Comparison of ENCODE assay signal across 8 cellular contexts in the genomic region with DNA sequence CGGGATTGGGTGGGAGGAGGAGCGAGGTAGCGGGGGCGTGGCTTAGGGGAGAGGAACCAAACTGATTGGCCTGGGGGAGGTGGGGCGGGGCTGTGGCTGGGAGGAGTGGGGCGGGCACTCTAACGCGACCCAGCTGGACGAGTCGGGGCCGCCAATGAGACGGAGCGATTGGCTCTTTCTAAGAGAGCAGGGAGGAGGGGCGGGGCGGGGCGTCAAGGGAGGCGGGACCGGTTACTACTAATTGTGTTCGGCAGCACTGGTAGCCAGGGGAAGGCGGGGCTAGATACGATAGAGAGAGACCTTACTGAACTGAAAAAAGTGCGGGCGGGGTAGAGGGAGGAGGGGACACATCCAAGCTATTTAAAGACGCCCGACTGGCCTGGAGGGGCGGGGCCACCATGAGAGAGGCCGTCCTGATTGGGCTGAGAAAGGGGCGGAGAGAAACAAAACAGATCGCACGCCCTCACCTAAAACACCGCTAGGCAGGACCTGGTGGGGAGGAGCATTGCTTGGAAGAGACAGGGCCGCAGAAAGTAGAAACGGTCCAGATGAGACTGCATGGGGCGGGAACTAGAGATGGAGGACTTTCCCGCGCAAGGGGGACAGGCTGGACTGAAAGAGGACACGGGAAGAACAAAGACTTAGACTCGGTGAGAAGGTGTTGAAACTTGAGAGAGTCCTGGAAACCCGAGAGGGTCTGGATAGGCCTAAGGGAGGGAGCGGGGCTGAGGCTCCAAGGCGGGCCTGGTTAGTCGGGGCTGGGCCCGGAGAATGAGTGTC. TPM values are rescaled to one million over a fixed set of nuclear protein-coding genes. Genes with fewer than 3 reads are reported as not detected.
DNase-seq lines count a peak whose midpoint lies in the region; ATAC-seq and TF ChIP-seq lines count a peak whose summit lies in the region.

Gene KCNC3, minus strand, starts transcription at position 232 of the 780 bp plus-strand sequence. CDS start 295 bp downstream, outside the sequence.

- peak within 1 kb of the TSS; percentile 90 for H3K27ac ChIP-seq in SU-DHL-6 (ENCODE audit: low read depth, low read length)
- peak within 1 kb of the TSS; percentile 36 to 77 (median 56) for H3K27ac ChIP-seq in upper lobe of left lung

- ATAC-seq in left cardiac atrium: peak; percentile 87
- peak; percentile 89 to 95 for ATAC-seq in upper lobe of left lung (ENCODE audit: low FRiP score in 2 of 2)

- 0 out of 2 replicates have a peak, but pooled peaks cover 3% of the 10 kb centered on the region for H3K79me2 ChIP-seq in SU-DHL-6 (ENCODE audit: insufficient read depth, low read length)

- peak within 1 kb of the TSS; percentile 76 for H3K4me3 Mint-ChIP-seq in progenitor cell of endocrine pancreas (ENCODE audit: low read depth)

- H3K9me3 ChIP-seq in SU-DHL-6 (ENCODE audit: insufficient read depth, low read length) (no peaks in the 10 kb centered on the region), upper lobe of left lung (peaks cover 0 to 3% (median 0%) of the 10 kb centered on the region in 4 donors)

- peak in 2 of 4 donors; percentile 43 to 70 for TF ChIP-seq POLR2A in upper lobe of left lung (IDR thresholded peaks at IDR 0.05)

- no peak for TF ChIP-seq CTCF in SU-DHL-6 (IDR thresholded peaks at IDR 0.05; ENCODE audit: insufficient read depth, low read length, poor library complexity, severe bottlenecking)
- TF ChIP-seq CTCF in progenitor cell of endocrine pancreas (IDR thresholded peaks at IDR 0.05; ENCODE audit: unreplicated experiment): peak; percentile 6
- TF ChIP-seq CTCF in upper lobe of left lung (IDR thresholded peaks at IDR 0.05): peak in 1 of 6 experiments; percentile 16

- no peak for TF ChIP-seq EP300 in upper lobe of left lung (IDR thresholded peaks at IDR 0.05)

- H3K27me3 Mint-ChIP-seq in progenitor cell of endocrine pancreas: peaks cover 27% of the 10 kb centered on the region

- 0 out of 2 replicates have a peak, but pooled peaks cover 3% of the 10 kb centered on the region for H3K36me3 ChIP-seq in SU-DHL-6 (ENCODE audit: low read length)
- no peaks in the 10 kb centered on the region for H3K36me3 ChIP-seq in upper lobe of left lung

- H3K27ac Mint-ChIP-seq in progenitor cell of endocrine pancreas: peak within 1 kb of the TSS; percentile 95

- intact Hi-C loops in left cardiac atrium (cut with DNase I): no loop called here

- H3K9ac ChIP-seq in SU-DHL-6 (ENCODE audit: low read length): peak within 1 kb of the TSS; percentile 55

- peaks cover 47% of the 10 kb centered on the region for H3K4me1 Mint-ChIP-seq in progenitor cell of endocrine pancreas (ENCODE audit: low read depth)

- H3K4me3 ChIP-seq in SU-DHL-6 (ENCODE audit: insufficient read depth, low read length, poor library complexity, severe bottlenecking) (peak within 1 kb of the TSS; percentile 57), upper lobe of left lung (peak within 1 kb of the TSS; percentile 22 to 51 (median 45))

- H3K36me3 Mint-ChIP-seq in progenitor cell of endocrine pancreas (ENCODE audit: insufficient read depth): peaks cover 3% of the 10 kb centered on the region

- H3K9me2 ChIP-seq in SU-DHL-6 (replicated peaks; ENCODE audit: insufficient read depth, low read length): no peaks in the 10 kb centered on the region

- peak within 1 kb of the TSS; percentile 68 for H3K4me2 ChIP-seq in SU-DHL-6 (ENCODE audit: low read depth, low read length, poor library complexity, severe bottlenecking)

- 0 out of 2 replicates have a peak, but pooled peaks cover 9% of the 10 kb centered on the region for H4K20me1 ChIP-seq in SU-DHL-6 (ENCODE audit: low read depth, low read length)

- 1 to 2% methylated on average over 37 to 40 of the region's 43 CpGs for WGBS in upper lobe of left lung, 2 donors

- peaks cover 36% of the 10 kb centered on the region for H3F3A ChIP-seq in SU-DHL-6 (ENCODE audit: insufficient read depth)

- H2AFZ ChIP-seq in SU-DHL-6 (ENCODE audit: low read depth, low read length, severe bottlenecking): peak within 1 kb of the TSS; percentile 15

- peaks cover 53 to 79% (median 64%) of the 10 kb centered on the region in 4 donors for H3K4me1 ChIP-seq in upper lobe of left lung

- peak; percentile 80 for DNase-seq in EH (ENCODE audit: low read depth)
- peak; percentile 100 for DNase-seq in H4 (ENCODE audit: low spot score)
- DNase-seq in NCI-H1092 (lab: John Stamatoyannopoulos, UW): peak; percentile 98
- peak; percentile 19 for DNase-seq in amniotic stem cell (lab: John Stamatoyannopoulos, UW)
- peak; percentile 100 for DNase-seq in left cardiac atrium
- peak; percentile 98 for DNase-seq in progenitor cell of endocrine pancreas (ENCODE audit: low spot score, unreplicated experiment)
- DNase-seq in upper lobe of left lung: peak; percentile 99 to 100

- H3K27me3 ChIP-seq in SU-DHL-6 (ENCODE audit: low read length): no peaks in the 10 kb centered on the region
- peaks cover 0 to 32% (median 3%) of the 10 kb centered on the region in 4 donors for H3K27me3 ChIP-seq in upper lobe of left lung

- H3K9me3 Mint-ChIP-seq in progenitor cell of endocrine pancreas (ENCODE audit: low read depth): peaks cover 4% of the 10 kb centered on the region

RNA-seq across cellular contexts. Expression of gene KCNC3, which starts in this region (rescaled TPM):
- total RNA-seq in H4 (2014; rRNA removed; shearing (Covaris generic)): 0.06 and 0.47 TPM in 2 replicates
- total RNA-seq in left cardiac atrium (1 to 10 TPM; 2.7 to 4.0 TPM), progenitor cell of endocrine pancreas (19.8 and 23.6 TPM in 2 replicates), upper lobe of left lung (10 to 100 TPM in 4 of 6 donors, 1 to 10 TPM in 2; 3.8 to 15.7 (median 12.2) TPM)

Comparison
In these comparisons a context has a peak if more than half of its experiments do, and no peak if none do; other contexts are left out.
1. Peak in every context shown above with its lines: DNase-seq, ATAC-seq, H3K4me3 ChIP-seq and H3K27ac ChIP-seq.
2. Peak in DNase-seq in H4; RNA of the gene not detected or under 1 TPM.
3. DNase-seq: peak in every context shown above with its lines; median percentile 100 in H4; 100 in left cardiac atrium; 100 in upper lobe of left lung; 98 in NCI-H1092; 98 in progenitor cell of endocrine pancreas; 80 in EH; 19 in amniotic stem cell.